In genomic region chr9:97906236-97906831, GRCh38 we compare ENCODE assay signal across 11 cellular contexts. TPM values are rescaled to one million over a fixed set of nuclear protein-coding genes. Genes with fewer than 3 reads are reported as not detected.
DNase-seq lines count a peak whose midpoint lies in the region; ATAC-seq and TF ChIP-seq lines count a peak whose summit lies in the region.
"Had no signal": no experiment of that assay in that cellular context is flagged by ENCODE, and none has a peak within 500 bp of the region (broad histone marks: within the 10 kb centered on the region; RNA-seq: fewer than 3 reads in every experiment).

No MANE protein-coding gene starts in this region.

- peak; percentile 49 for DNase-seq in stimulated activated CD4-positive, alpha-beta T cell treated with anti-CD3 and anti-CD28 coated beads, Interleukin-1b, Interleukin-23, amount 100 ng/mL, for 48 hours
- DNase-seq in stimulated activated CD4-positive, alpha-beta T cell treated with anti-CD3 and anti-CD28 coated beads, Interleukin-2, amount 100 ng/mL, for 48 hours: no peak
- DNase-seq in activated gamma-delta T cell treated with Interleukin-2 at 50 U/mL for 16 hours: peak; percentile 24
- DNase-seq in lower lobe of right lung: peak; percentile 54
- DNase-seq in NCI-H1930 (lab: John Stamatoyannopoulos, UW): no peak

- H3K4me1 ChIP-seq in lower lobe of right lung: peaks cover 37% of the 10 kb centered on the region
- H3K4me1 ChIP-seq: parathyroid adenoma had no signal

- peaks cover 68% of the 10 kb centered on the region for H3K36me3 ChIP-seq in lower lobe of right lung

- TF ChIP-seq CTCF in lower lobe of right lung (IDR thresholded peaks at IDR 0.05): no peak

- H3K9me3 ChIP-seq in lower lobe of right lung: no peaks in the 10 kb centered on the region

- no peak overlapping the region for H3K4me3 ChIP-seq in lower lobe of right lung

- H3K27me3 ChIP-seq in lower lobe of right lung (ENCODE audit: low read depth): no peaks in the 10 kb centered on the region

- H3K27ac ChIP-seq in lower lobe of right lung: peak overlapping the region; percentile 76
- H3K27ac ChIP-seq: parathyroid adenoma, VCaP had no signal

- intact Hi-C loops in lower lobe of right lung (cut with DNase I): no loop called here

- ATAC-seq in lower lobe of right lung (peak; percentile 76 to 86), HG02938 (IDR thresholded peaks at IDR 0.05; ENCODE audit: unreplicated experiment) (no peak), GM19023 (IDR thresholded peaks at IDR 0.05; ENCODE audit: unreplicated experiment) (no peak), HG03039 (IDR thresholded peaks at IDR 0.05; ENCODE audit: unreplicated experiment) (no peak)

RNA-seq across cellular contexts. Expression of gene TRMO, which starts 16.0 kb away (rescaled TPM):
- total RNA-seq in lower lobe of right lung: 18.8 TPM

RNA-seq across cellular contexts. Expression of gene HEMGN, which starts 31.6 kb away (rescaled TPM):
- 0.56 TPM for total RNA-seq in lower lobe of right lung
- total RNA-seq: epithelial cell of proximal tubule had no signal

RNA-seq across cellular contexts. Expression of gene FOXE1, which starts 53.3 kb away (rescaled TPM):
- total RNA-seq in lower lobe of right lung: not detected

Comparison
In these comparisons a context has a peak if more than half of its experiments do, and no peak if none do; other contexts are left out.
1. DNase-seq: peak in stimulated activated CD4-positive, alpha-beta T cell treated with anti-CD3 and anti-CD28 coated beads, Interleukin-1b, Interleukin-23, amount 100 ng/mL, for 48 hours (single experiment), activated gamma-delta T cell treated with Interleukin-2 at 50 U/mL for 16 hours (single experiment) and lower lobe of right lung (single experiment); none in stimulated activated CD4-positive, alpha-beta T cell treated with anti-CD3 and anti-CD28 coated beads, Interleukin-2, amount 100 ng/mL, for 48 hours (0 of 2) and NCI-H1930 (0 of 2).
2. ATAC-seq: peak in lower lobe of right lung (2 of 2); none in HG02938 (single experiment), GM19023 (single experiment) and HG03039 (single experiment).